ENCODE assay signal across 2 cellular contexts in genomic region chr10:70885485-70885884, GRCh38.
TF ChIP-seq lines count a peak whose summit lies in the region.

No MANE protein-coding gene starts in this region.

TF ChIP-seq in liver, 16 proteins besides CTCF, POLR2A, EP300 and RAD21 (continued from another document):
- TF ChIP-seq GABPA (IDR thresholded peaks at IDR 0.05 in 1 of 2, conservative IDR thresholded peaks at IDR 0.05 in 1 of 2) (no peak), JUND (IDR thresholded peaks at IDR 0.05) (no peak), EGR1 (IDR thresholded peaks at IDR 0.05; ENCODE audit: low read depth in 2 of 2) (no peak)

TF ChIP-seq in HepG2, 621 proteins besides CTCF, POLR2A, EP300 and RAD21:
- no peak for TF ChIP-seq SKIL (CRISPR knock-in tag; IDR thresholded peaks at IDR 0.05; ENCODE audit: borderline replicate concordance)
- no peak for TF ChIP-seq ZMYM2 (CRISPR knock-in tag; IDR thresholded peaks at IDR 0.05)
- TF ChIP-seq NFIB (CRISPR knock-in tag; IDR thresholded peaks at IDR 0.05; ENCODE audit: borderline replicate concordance): no peak
- no peak for TF ChIP-seq SPEN (CRISPR knock-in tag; IDR thresholded peaks at IDR 0.05; ENCODE audit: low read depth)
- TF ChIP-seq AGO2 (optimal IDR thresholded peaks at IDR 0.05; ENCODE audit: low read depth, low read length): no peak
